In genomic region chr6:68640506-68640875, GRCh38 we compare ENCODE assay signal across 12 cellular contexts. TPM values are rescaled to one million over a fixed set of nuclear protein-coding genes. Genes with fewer than 3 reads are reported as not detected.
DNase-seq lines count a peak whose midpoint lies in the region; ATAC-seq and TF ChIP-seq lines count a peak whose summit lies in the region.
"Had no signal": no experiment of that assay in that cellular context is flagged by ENCODE, and none has a peak within 500 bp of the region (broad histone marks: within the 10 kb centered on the region; RNA-seq: fewer than 3 reads in every experiment).

No MANE protein-coding gene starts in this region.

- H3K23ac ChIP-seq in mesenchymal stem cell (ENCODE audit: low read length in 2 of 2) = no peak overlapping the region

- POLR2A ChIA-PET in PC-3 (lab: Charles Lee; ENCODE audit: unreplicated experiment) = no interaction called here

- H3K27ac ChIP-seq in PC-3 (ENCODE audit: low read length) (no peak overlapping the region), esophagus muscularis mucosa (replicated peaks in 1 of 4) (peak overlapping the region in 3 of 4 donors; percentile 24 to 45 (median 39)), mesenchymal stem cell (ENCODE audit: low read length, poor library complexity, severe bottlenecking) (no peak overlapping the region), tibial nerve (peak overlapping the region; percentile 16 to 53 (median 40))

- no peaks in the 10 kb centered on the region for H3K9me3 ChIP-seq in PC-3 (ENCODE audit: low read length)
- H3K9me3 ChIP-seq in esophagus muscularis mucosa = no peaks in the 10 kb centered on the region
- H3K9me3 ChIP-seq in mesenchymal stem cell (ENCODE audit: control insufficient read depth, low read length) = no peaks in the 10 kb centered on the region
- no peaks in the 10 kb centered on the region for H3K9me3 ChIP-seq in tibial nerve
- H3K9me3 ChIP-seq: SK-N-SH had no signal

- H2BK5ac ChIP-seq in mesenchymal stem cell (ENCODE audit: low read depth, low read length, poor library complexity, severe bottlenecking) = no peak overlapping the region

- TF ChIP-seq CTCF in PC-3 (conservative IDR thresholded peaks at IDR 0.05; ENCODE audit: low read depth, low read length) (no peak), esophagus muscularis mucosa (IDR thresholded peaks at IDR 0.05) (no peak), tibial nerve (IDR thresholded peaks at IDR 0.05) (no peak)

- CTCF ChIA-PET in PC-3 (lab: Charles Lee) = no interaction called here

- H3K4me2 ChIP-seq in PC-3 (ENCODE audit: low read length) = peak overlapping the region; percentile 55
- H3K4me2 ChIP-seq in mesenchymal stem cell (ENCODE audit: low read length, poor library complexity, severe bottlenecking) = peak overlapping the region; percentile 50
- H3K4me2 ChIP-seq: SK-N-SH had no signal

- no TSS peak for BruUV-seq in PC-3 (replicated peaks; lab: Mats Ljungman, UMichigan)

- no peak for ATAC-seq in PC-3
- ATAC-seq in HG02870 (IDR thresholded peaks at IDR 0.05; ENCODE audit: unreplicated experiment) = no peak

- in situ Hi-C loops in ACHN (cut with HindIII; ENCODE audit: low pct_ligation_motif_present, low pct_unique_long_range_greater_than_20kb, low sequenced_read_pairs) = no loop called here

- TF ChIP-seq EP300 in esophagus muscularis mucosa (IDR thresholded peaks at IDR 0.05) = no peak
- no peak for TF ChIP-seq EP300 in tibial nerve (IDR thresholded peaks at IDR 0.05)

- H3K79me1 ChIP-seq in mesenchymal stem cell (replicated peaks; ENCODE audit: low read length, poor library complexity, severe bottlenecking) = no peaks in the 10 kb centered on the region

- H3K9ac ChIP-seq in PC-3 (ENCODE audit: low read length) = no peak overlapping the region
- no peak overlapping the region for H3K9ac ChIP-seq in mesenchymal stem cell (ENCODE audit: low read length)
- H3K9ac ChIP-seq: SK-N-SH had no signal

- DNase-seq in PC-3 (no peak), esophagus muscularis mucosa (ENCODE audit: extremely low spot score) (no peak), mesenchymal stem cell (no peak), tibial nerve (ENCODE audit: low spot score in 2 of 2) (no peak), COLO668 (lab: John Stamatoyannopoulos, UW; ENCODE audit: unreplicated experiment) (no peak), NCI-H82 (lab: John Stamatoyannopoulos, UW) (no peak), ACHN (no peak)
- DNase-seq: activated CD4-positive, CD25-positive, alpha-beta regulatory T cell treated with anti-CD3 and anti-CD28 coated beads, Interleukin-2, amount 50 U/mL, for 72 hours; NCI-H510A; SK-N-SH had no signal

- H3K18ac ChIP-seq in mesenchymal stem cell (ENCODE audit: low read depth in 1 of 2, low read length in 2 of 2) = no peak overlapping the region

- H3K9me2 ChIP-seq in PC-3 (replicated peaks; ENCODE audit: low read length) = no peaks in the 10 kb centered on the region
- H3K9me2 ChIP-seq: SK-N-SH had no signal

- no peaks in the 10 kb centered on the region for H4K20me1 ChIP-seq in PC-3 (ENCODE audit: low read length)

- no peak overlapping the region for H4K91ac ChIP-seq in mesenchymal stem cell (ENCODE audit: low read length)

- H3K36me3 ChIP-seq in PC-3 (ENCODE audit: low read depth, low read length) (no peaks in the 10 kb centered on the region), esophagus muscularis mucosa (no peaks in the 10 kb centered on the region), mesenchymal stem cell (ENCODE audit: control insufficient read depth in 1 of 2, insufficient read depth in 2 of 2, low read depth in 1 of 2, low read length in 2 of 2) (no peaks in the 10 kb centered on the region), tibial nerve (no peaks in the 10 kb centered on the region)

- no peak for TF ChIP-seq POLR2A in esophagus muscularis mucosa (IDR thresholded peaks at IDR 0.05; ENCODE audit: low read depth)
- no peak for TF ChIP-seq POLR2A in tibial nerve (IDR thresholded peaks at IDR 0.05)

- H4K8ac ChIP-seq in mesenchymal stem cell (ENCODE audit: low read length) = no peak overlapping the region

- H3K4me1 ChIP-seq in PC-3 (ENCODE audit: insufficient read depth, low read length) (no peaks in the 10 kb centered on the region), esophagus muscularis mucosa (peaks cover 0 to 18% (median 14%) of the 10 kb centered on the region in 4 donors), mesenchymal stem cell (ENCODE audit: control insufficient read depth, insufficient read depth, low read depth, low read length) (peaks cover 3% of the 10 kb centered on the region), tibial nerve (peaks cover 0 to 18% (median 0%) of the 10 kb centered on the region in 4 donors)

- no peaks in the 10 kb centered on the region for H3F3A ChIP-seq in PC-3 (ENCODE audit: low read length, unreplicated experiment)

- 37% methylated on average over 3 of the region's 3 CpGs for WGBS in esophagus muscularis mucosa
- 3% methylated on average over 3 of the region's 3 CpGs for WGBS in mesenchymal stem cell
- WGBS in tibial nerve, 2 donors = 8 to 10% methylated on average over 3 of the region's 3 CpGs

- no peak overlapping the region for H3K4ac ChIP-seq in mesenchymal stem cell (ENCODE audit: low read depth in 1 of 2, low read length in 2 of 2)

- H2AK5ac ChIP-seq in mesenchymal stem cell (ENCODE audit: low read length, severe bottlenecking) = no peak overlapping the region

- H3K14ac ChIP-seq in mesenchymal stem cell (ENCODE audit: low read length in 2 of 2) = no peak overlapping the region

- H2BK120ac ChIP-seq in mesenchymal stem cell (ENCODE audit: low read depth, low read length) = no peak overlapping the region

- H3K27me3 ChIP-seq in PC-3 (ENCODE audit: low read length) (peaks cover 54% of the 10 kb centered on the region), esophagus muscularis mucosa (peaks cover 0 to 27% (median 5%) of the 10 kb centered on the region in 4 donors), mesenchymal stem cell (ENCODE audit: control insufficient read depth in 1 of 2, insufficient read depth in 1 of 2, low read length in 2 of 2) (peaks cover 6 to 42% of the 10 kb centered on the region in 2 experiments), tibial nerve (no peaks in the 10 kb centered on the region)

- no peak overlapping the region for H2BK15ac ChIP-seq in mesenchymal stem cell (ENCODE audit: low read depth, poor library complexity, severe bottlenecking)

- intact Hi-C loops in PC-3 (cut with micrococcal nuclease) (no loop called here), esophagus muscularis mucosa (cut with DNase I) (no loop called here)

- H3K79me2 ChIP-seq in PC-3 (ENCODE audit: low read length) = no peaks in the 10 kb centered on the region

- H2AFZ ChIP-seq in PC-3 (ENCODE audit: low read length) (peak overlapping the region; percentile 63; the same call in 1 of the 2 replicates), mesenchymal stem cell (ENCODE audit: low read depth, low read length) (no peak overlapping the region)

- H2BK12ac ChIP-seq in mesenchymal stem cell (ENCODE audit: low read length in 2 of 2) = no peak overlapping the region

- peak overlapping the region; percentile 55; the same call in 1 of the 2 replicates for H3K4me3 ChIP-seq in PC-3 (ENCODE audit: low read length)
- H3K4me3 ChIP-seq in esophagus muscularis mucosa = peak overlapping the region; percentile 36 to 43 (median 40)
- peak overlapping the region in 1 of 2 experiments; percentile 6 for H3K4me3 ChIP-seq in mesenchymal stem cell (ENCODE audit: insufficient read depth in 1 of 2, low read depth in 1 of 2, low read length in 2 of 2)
- peak overlapping the region; percentile 15 to 38 (median 22) for H3K4me3 ChIP-seq in tibial nerve

RNA-seq across cellular contexts. Expression of gene ADGRB3, which starts 5.4 kb away (rescaled TPM):
- total RNA-seq in PC-3 (2014; rRNA removed) (0.11 and 0.23 TPM in 2 replicates), esophagus muscularis mucosa (1 to 10 TPM; 4.9 to 6.3 (median 5.8) TPM), tibial nerve (10 to 100 TPM in 2 of 4 donors, 1 to 10 TPM in 2; 9.0 to 17.9 (median 11.4) TPM)
- 0.40 TPM for polyA plus RNA-seq in mesenchymal stem cell (2013, experiment 1 of 2)
- 0.47 TPM for polyA plus RNA-seq in mesenchymal stem cell (2013, experiment 2 of 2)
- total RNA-seq: chondrocyte had no signal

Comparison
In these comparisons a context has a peak if more than half of its experiments do, and no peak if none do; other contexts are left out.
1. H3K27ac ChIP-seq: peak in esophagus muscularis mucosa (3 of 4) and tibial nerve (4 of 4); none in PC-3 (single experiment) and mesenchymal stem cell (single experiment).